Comparison of ENCODE assay signal across 8 cellular contexts in the genomic region with DNA sequence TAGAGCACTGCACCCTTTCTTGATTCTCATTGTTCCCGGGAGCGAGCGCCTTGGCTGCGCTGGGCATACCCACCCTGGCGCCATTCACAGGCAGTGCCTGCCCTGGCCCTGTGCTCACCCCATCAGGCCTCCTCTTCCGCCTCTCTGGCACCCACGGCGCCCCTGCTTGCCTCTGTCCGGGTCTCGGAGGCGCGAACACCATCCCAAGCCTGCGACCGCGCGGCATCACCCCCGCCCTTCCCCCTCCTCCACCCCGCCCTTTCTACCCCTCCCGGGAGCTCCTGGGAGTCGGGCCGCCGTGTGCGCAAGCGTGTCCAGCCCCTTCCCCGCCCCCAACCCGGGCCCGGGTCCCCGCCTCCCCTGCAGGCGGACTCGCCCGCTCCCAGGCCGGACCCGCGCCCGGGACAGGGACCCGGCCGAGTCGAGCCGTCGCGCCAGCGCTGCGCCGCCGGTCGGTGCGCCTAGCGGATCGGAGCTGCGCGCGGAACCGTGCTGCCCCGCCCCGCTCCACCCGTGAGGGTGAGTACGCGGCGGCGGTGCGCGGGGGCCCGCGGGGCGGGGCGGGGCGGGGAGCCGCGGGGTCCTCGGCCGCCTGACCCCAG. TPM values are rescaled to one million over a fixed set of nuclear protein-coding genes. Genes with fewer than 3 reads are reported as not detected.
DNase-seq lines count a peak whose midpoint lies in the region; ATAC-seq, FAIRE-seq and TF ChIP-seq lines count a peak whose summit lies in the region.

A gene with protein sequence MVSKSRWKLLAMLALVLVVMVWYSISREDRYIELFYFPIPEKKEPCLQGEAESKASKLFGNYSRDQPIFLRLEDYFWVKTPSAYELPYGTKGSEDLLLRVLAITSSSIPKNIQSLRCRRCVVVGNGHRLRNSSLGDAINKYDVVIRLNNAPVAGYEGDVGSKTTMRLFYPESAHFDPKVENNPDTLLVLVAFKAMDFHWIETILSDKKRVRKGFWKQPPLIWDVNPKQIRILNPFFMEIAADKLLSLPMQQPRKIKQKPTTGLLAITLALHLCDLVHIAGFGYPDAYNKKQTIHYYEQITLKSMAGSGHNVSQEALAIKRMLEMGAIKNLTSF (plus strand): TSS at position 363 of the 602 bp plus-strand sequence. CDS start 50,470 bp downstream, outside the sequence.

- peaks cover 0 to 3% (median under 1%) of the 10 kb centered on the region in 4 experiments; a peak in 1 of 8 replicates for H3K36me3 ChIP-seq in H1 (ENCODE audit: control insufficient read depth in 2 of 4, insufficient read depth in 4 of 4, low read length in 3 of 4)

- H3K4me3 ChIP-seq in H1 (ENCODE audit: extremely low read depth in 1 of 4, insufficient read depth in 2 of 4, low read depth in 3 of 4, low read length in 4 of 4), result peak within 1 kb of the TSS; percentile 73 to 99 (median 86)

- in situ Hi-C loops in ACHN (cut with HindIII; ENCODE audit: low pct_ligation_motif_present, low pct_unique_long_range_greater_than_20kb, low sequenced_read_pairs), result no loop called here

- CTCF ChIA-PET in activated CD8-positive, alpha-beta memory T cell treated with anti-CD3 and anti-CD28 coated beads for 36 hours (lab: Charles Lee), result interaction anchor here (2.6 kb wide), 1 partner anchor 45 kb away, joined by 8 read pairs; no protein-coding TSS in a partner anchor
- CTCF ChIA-PET in H1 (lab: Charles Lee; ENCODE audit: partially characterized antibody), result interaction anchor here (1.3 to 3.0 kb wide), 5 partner anchors 13 to 45 kb away, joined by 3 to 17 read pairs (median 4); no protein-coding TSS in a partner anchor

- no peaks in the 10 kb centered on the region for H3K27me3 ChIP-seq in H1 (replicated peaks in 1 of 4; ENCODE audit: control insufficient read depth in 3 of 4, extremely low read depth in 1 of 4, insufficient read depth in 3 of 4, low read length in 3 of 4)

- DNase-seq in ACHN, result peak; percentile 54
- DNase-seq in NCI-H526 treated with DMSO at 0.1 percent for 48 hours (lab: John Stamatoyannopoulos, UW), result peak; percentile 92
- DNase-seq in H1 (ENCODE audit: low read depth in 1 of 2, low spot score in 2 of 2), result peak; percentile 33 to 89
- DNase-seq in mesenteric fat pad (ENCODE audit: low spot score), result peak; percentile 94
- DNase-seq in stimulated activated CD8-positive, alpha-beta memory T cell treated with anti-CD3 and anti-CD28 coated beads, Interleukin-15, amount 100 ng/mL, for 1 hour (ENCODE audit: low read depth), result peak; percentile 25

- TF ChIP-seq RAD21 in H1 (IDR thresholded peaks at IDR 0.05 in 1 of 2, conservative IDR thresholded peaks at IDR 0.05 in 1 of 2; ENCODE audit: low read depth in 2 of 2, low read length in 2 of 2), result no peak

- FAIRE-seq in H1 (lab: Jason Lieb, UNC), result no peak

- 2% methylated on average over 12 of the region's 71 CpGs; no CpG with 5 or more reads in 1 of the 2 experiments for WGBS in H1 (ENCODE audit: extremely low coverage in 1 of 2, insufficient coverage in 1 of 2, insufficient read length in 1 of 2, insufficient replicate concordance in 2 of 2, low coverage in 1 of 2, low lambda C conversion rate in 2 of 2, missing lambda C conversion rate in 1 of 2), 2 experiments

- peak within 1 kb of the TSS; percentile 92 for H3K4ac ChIP-seq in H1 (replicated peaks; ENCODE audit: insufficient read length, low read depth, low read length)

- peak within 1 kb of the TSS; percentile 80 to 91 (median 86) for H3K9ac ChIP-seq in H1 (replicated peaks in 1 of 4; ENCODE audit: extremely low read depth in 1 of 4, low read depth in 3 of 4, low read length in 3 of 4)

- H3K79me1 ChIP-seq in H1 (ENCODE audit: low read depth, low read length), result peaks cover 11% of the 10 kb centered on the region; the same call in 1 of the 2 replicates

- H2BK12ac ChIP-seq in H1 (ENCODE audit: low read depth, low read length), result peak within 1 kb of the TSS; percentile 68; the same call in 1 of the 2 replicates

- H4K5ac ChIP-seq in H1 (ENCODE audit: insufficient read length, low read depth, low read length), result peak within 1 kb of the TSS; percentile 94

- no peak for TF ChIP-seq EP300 in H1 (IDR thresholded peaks at IDR 0.05; ENCODE audit: borderline replicate concordance in 1 of 2, low read depth in 2 of 2, low read length in 2 of 2)

- H2AFZ ChIP-seq in H1 (ENCODE audit: low read length), result peak within 1 kb of the TSS; percentile 72

- POLR2A ChIA-PET in activated CD8-positive, alpha-beta memory T cell treated with anti-CD3 and anti-CD28 coated beads for 36 hours (lab: Charles Lee), result interaction anchor here (0.6 to 1.2 kb wide), 3 partner anchors 61 to 842 kb away, joined by 3 to 4 read pairs (median 4); no protein-coding TSS in a partner anchor
- POLR2A ChIA-PET in H1 (lab: Charles Lee; ENCODE audit: partially characterized antibody), result interaction anchor here (0.9 to 1.4 kb wide), 7 partner anchors 8 to 86 kb away, joined by 3 to 5 read pairs (median 4); partner anchors contain the start of genes DCPS, FOXRED1 and SRPRA

- H3K79me2 ChIP-seq in H1 (ENCODE audit: control insufficient read depth in 1 of 2, insufficient read depth in 2 of 2, low read length in 2 of 2), result peaks cover 0 to 42% of the 10 kb centered on the region in 2 experiments; a peak in 2 of 4 replicates

- no peak within 1 kb of the TSS for H3K23ac ChIP-seq in H1 (ENCODE audit: insufficient read length)

- H2BK5ac ChIP-seq in H1 (ENCODE audit: low read depth, low read length), result peak within 1 kb of the TSS; percentile 95; the same call in 1 of the 2 replicates

- H3K23me2 ChIP-seq in H1 (ENCODE audit: low read depth, low read length), result peaks cover 13% of the 10 kb centered on the region

- H3K4me1 ChIP-seq in H1 (replicated peaks in 1 of 4; ENCODE audit: control insufficient read depth in 3 of 4, insufficient read depth in 4 of 4, low read length in 3 of 4), result peaks cover 3 to 24% (median 15%) of the 10 kb centered on the region in 4 experiments; a peak in 6 of 7 replicates

- H2BK20ac ChIP-seq in H1 (ENCODE audit: low read length), result 0 out of 2 replicates have a peak within 1 kb of the TSS, but pooled peaks have one; percentile 48

- peak within 1 kb of the TSS; percentile 86 for H4K91ac ChIP-seq in H1 (replicated peaks; ENCODE audit: insufficient read length, low read length)

- H3K56ac ChIP-seq in H1 (replicated peaks; ENCODE audit: insufficient read length, low read depth, low read length), result peak within 1 kb of the TSS; percentile 92

- peak within 1 kb of the TSS; percentile 96 for H3K18ac ChIP-seq in H1 (ENCODE audit: extremely low read depth, low read length)

- peak within 1 kb of the TSS; percentile 63; the same call in 1 of the 2 replicates for H3K27ac ChIP-seq in H1 (ENCODE audit: low read depth, low read length)

- TF ChIP-seq CTCF in H1 (IDR thresholded peaks at IDR 0.05; ENCODE audit: control extremely low read depth in 1 of 3, insufficient read depth in 1 of 3, low read depth in 1 of 3, low read length in 3 of 3), result no peak

- H3K9me3 ChIP-seq in H1 (ENCODE audit: insufficient read depth in 2 of 2, low read depth in 1 of 2, low read length in 1 of 2), result no peaks in the 10 kb centered on the region

- H3K4me2 ChIP-seq in H1 (ENCODE audit: insufficient read depth in 1 of 2, low read depth in 2 of 2, low read length in 2 of 2), result peak within 1 kb of the TSS; percentile 92 to 95

- H2BK120ac ChIP-seq in H1 (replicated peaks; ENCODE audit: low read depth, low read length), result no peak within 1 kb of the TSS

- H4K8ac ChIP-seq in H1 (ENCODE audit: extremely low read depth, insufficient read depth, low read length), result peak within 1 kb of the TSS; percentile 95

- ATAC-seq in HG03066 (IDR thresholded peaks at IDR 0.05; ENCODE audit: low read depth, unreplicated experiment), result peak; percentile 59

- peak within 1 kb of the TSS; percentile 33; the same call in 1 of the 2 replicates for H2AK5ac ChIP-seq in H1 (ENCODE audit: low read depth, low read length)

- H2BK15ac ChIP-seq in H1 (ENCODE audit: low read length), result peak within 1 kb of the TSS; percentile 81; the same call in 1 of the 2 replicates

- H3K14ac ChIP-seq in H1 (ENCODE audit: insufficient read length), result no peak within 1 kb of the TSS

- peak; percentile 55 for TF ChIP-seq POLR2A in GM18526 (IDR thresholded peaks at IDR 0.05; ENCODE audit: extremely low read depth, insufficient read length)
- TF ChIP-seq POLR2A in H1 (IDR thresholded peaks at IDR 0.05; ENCODE audit: control extremely low read depth in 1 of 2, low read depth in 2 of 2, low read length in 2 of 2), result peak in 1 of 2 experiments; percentile 58; a peak in 2 of 3 replicates

- peaks cover 0 to 2% of the 10 kb centered on the region in 2 experiments for H4K20me1 ChIP-seq in H1 (replicated peaks in 1 of 2; ENCODE audit: control insufficient read depth in 1 of 2, insufficient read depth in 2 of 2, low read length in 2 of 2)

TF ChIP-seq in H1, 55 proteins besides CTCF, POLR2A, EP300 and RAD21:
- TF ChIP-seq TAF1 (IDR thresholded peaks at IDR 0.05; ENCODE audit: low read depth, low read length), result peak; percentile 54
- peak; percentile 52; the same call in 1 of the 2 replicates for TF ChIP-seq POLR2AphosphoS5 (IDR thresholded peaks at IDR 0.05; ENCODE audit: low read depth, low read length)
- peak; percentile 82 for TF ChIP-seq KDM4A (IDR thresholded peaks at IDR 0.05; ENCODE audit: low read depth, low read length, severe bottlenecking)
- TF ChIP-seq GABPA (IDR thresholded peaks at IDR 0.05; ENCODE audit: borderline replicate concordance, insufficient read depth, low read length), result no peak
- peak; percentile 71 for TF ChIP-seq PHF8 (conservative IDR thresholded peaks at IDR 0.05; ENCODE audit: low read depth, low read length)
TF ChIP-seq in H1: peak in this region for 4.

RNA-seq across cellular contexts. Expression of the gene that starts here (rescaled TPM):
- 10 to 100 TPM; 13.6 to 13.9 TPM for total RNA-seq in activated CD8-positive, alpha-beta memory T cell treated with anti-CD3 and anti-CD28 coated beads for 36 hours
- total RNA-seq in H1 (2021; fragmentation: NEBNext Ultra II Directional; extraction: Animal tissue kit (Norgen Biotek cat#: 25700)), result 15.6 and 16.0 TPM in 2 replicates
- 20.0 and 21.0 TPM in 2 replicates for polyA plus RNA-seq in H1 (2011; rRNA removed)
- 18.8 TPM for polyA plus RNA-seq in H1 (2011; cell fraction: cytosol; rRNA removed)
- polyA plus RNA-seq in H1 (2011; cell fraction: nucleus; rRNA removed), result 27.9 TPM
- polyA plus RNA-seq in H1 (2012, experiment 1 of 2), result 12.9 to 18.6 TPM (median 15.3 TPM) in 4 replicates
- polyA plus RNA-seq in H1 (2012, experiment 2 of 2), result 18.2 TPM
- polyA plus RNA-seq in H1 (2013, experiment 1 of 2), result 12.5 TPM
- polyA plus RNA-seq in H1 (2013, experiment 2 of 2), result 12.9 TPM
- 15.7 and 16.0 TPM in 2 replicates for polyA minus RNA-seq in H1 (2011; rRNA and poly(A)+ RNA removed)
- 5.8 TPM for polyA minus RNA-seq in H1 (2011; cell fraction: cytosol; rRNA and poly(A)+ RNA removed)
- polyA minus RNA-seq in H1 (2011; cell fraction: nucleus; rRNA and poly(A)+ RNA removed), result 14.6 TPM
- 65.2 TPM for total RNA-seq in mesenteric fat pad

Comparison
In these comparisons a context has a peak if more than half of its experiments do, and no peak if none do; other contexts are left out.
1. Peak in every context shown above with its lines: DNase-seq, ATAC-seq, H3K4me3 ChIP-seq and H3K27ac ChIP-seq.
2. DNase-seq: peak in every context shown above with its lines; median percentile 94 in mesenteric fat pad; 92 in NCI-H526 treated with DMSO at 0.1 percent for 48 hours; 61 in H1; 54 in ACHN; 25 in stimulated activated CD8-positive, alpha-beta memory T cell treated with anti-CD3 and anti-CD28 coated beads, Interleukin-15, amount 100 ng/mL, for 1 hour.